ENCODE assay signal across 7 cellular contexts in the genomic region with DNA sequence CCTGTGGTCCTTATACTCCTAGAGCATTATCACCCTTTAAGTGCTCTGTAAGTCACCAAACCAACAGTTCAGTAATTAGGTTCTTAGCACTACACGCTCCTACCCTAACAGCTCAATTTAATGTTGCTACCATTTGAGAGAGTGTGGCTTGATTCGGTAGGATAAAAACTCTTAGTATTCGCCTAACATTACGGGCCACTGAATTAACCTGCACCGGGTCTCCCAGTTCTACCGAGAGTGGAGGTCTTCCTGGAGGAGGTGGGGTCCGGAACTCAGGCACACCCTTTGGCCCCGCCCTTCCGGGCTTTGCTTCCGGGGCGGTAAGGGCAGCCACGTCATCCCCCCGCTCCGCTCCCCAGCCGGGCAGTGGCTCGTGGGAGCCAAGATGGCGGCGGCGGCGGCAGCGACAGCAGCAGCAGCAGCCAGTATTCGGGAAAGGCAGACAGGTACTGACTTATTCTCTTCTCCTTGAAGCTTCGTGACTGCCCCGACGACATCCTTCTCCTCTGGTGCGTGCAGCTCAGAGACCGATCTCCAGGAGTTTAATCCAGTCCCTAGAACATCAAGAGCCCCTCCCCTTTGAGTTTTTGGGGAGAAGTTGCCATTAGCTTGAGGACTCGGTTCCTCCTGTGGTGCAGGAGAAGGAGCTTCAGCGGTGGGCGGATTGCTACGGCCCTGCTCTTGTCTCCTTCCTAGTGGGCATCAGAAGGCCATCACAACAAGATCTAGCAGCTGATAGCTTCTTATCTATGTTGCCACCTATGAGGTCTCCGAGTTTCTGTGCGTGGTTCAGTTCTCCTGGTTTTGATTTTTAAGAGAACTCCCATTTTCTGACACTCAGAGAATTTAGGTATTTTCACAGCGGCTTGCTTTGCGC. TPM values are rescaled to one million over a fixed set of nuclear protein-coding genes. Genes with fewer than 3 reads are reported as not detected.
DNase-seq lines count a peak whose midpoint lies in the region; ATAC-seq and TF ChIP-seq lines count a peak whose summit lies in the region.

TSS of gene SCFD1 (plus strand) at position 366 of the 877 bp plus-strand sequence. CDS start at position 386, 20 bp downstream.

- DNase-seq in NCI-H2029 (lab: John Stamatoyannopoulos, UW) = peak; percentile 86
- DNase-seq in T-helper 22 cell (ENCODE audit: low read depth) = peak; percentile 86
- peak; percentile 67 for DNase-seq in astrocyte of the cerebellum (ENCODE audit: low read depth)
- peak; percentile 78 for DNase-seq in hepatic stellate cell (ENCODE audit: low spot score)
- DNase-seq in renal cortical epithelial cell (ENCODE audit: low read depth) = peak; percentile 80

- in situ Hi-C loops in astrocyte of the cerebellum (cut with HindIII; ENCODE audit: low sequenced_read_pairs) = no loop called here

- ATAC-seq in GM18502 (IDR thresholded peaks at IDR 0.05; ENCODE audit: poor library complexity, unreplicated experiment) (peak; percentile 93), HG02970 (IDR thresholded peaks at IDR 0.05; ENCODE audit: low FRiP score, unreplicated experiment) (peak; percentile 93)

- H3K4me3 ChIP-seq in astrocyte of the cerebellum (ENCODE audit: low read depth, low read length) = peak within 1 kb of the TSS; percentile 74

- no peak for TF ChIP-seq CTCF in astrocyte of the cerebellum (IDR thresholded peaks at IDR 0.05; ENCODE audit: low read depth, low read length, missing control alignments)

RNA-seq across cellular contexts. Expression of gene SCFD1, which starts in this region (rescaled TPM):
- 85.3 and 130 TPM in 2 replicates for total RNA-seq in renal cortical epithelial cell

Comparison
In these comparisons a context has a peak if more than half of its experiments do, and no peak if none do; other contexts are left out.
1. Peak in every context shown above with its lines: DNase-seq, ATAC-seq and H3K4me3 ChIP-seq.